13 cellular contexts compared by ENCODE assay signal in the genomic region with DNA sequence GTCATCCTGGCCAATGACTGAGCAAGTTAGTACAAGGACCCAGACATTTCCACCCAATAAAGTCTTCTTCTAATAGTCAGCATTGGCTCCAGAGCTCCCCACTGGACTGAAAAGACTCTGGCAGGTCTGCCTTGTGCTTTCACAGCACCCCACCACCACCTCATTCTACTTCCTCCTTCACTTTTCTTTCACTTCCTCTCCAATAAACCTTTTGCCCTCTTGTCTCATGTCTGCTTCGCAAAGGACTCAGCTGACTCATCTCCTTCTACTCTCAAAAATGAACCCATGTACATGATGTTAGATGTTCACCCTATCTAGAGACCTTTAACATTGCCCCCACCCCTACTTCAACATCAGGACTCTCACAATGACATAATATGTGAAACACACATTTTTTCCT.
DNase-seq lines count a peak whose midpoint lies in the region; ATAC-seq and TF ChIP-seq lines count a peak whose summit lies in the region.
"Had no signal": no experiment of that assay in that cellular context is flagged by ENCODE, and none has a peak within 500 bp of the region (broad histone marks: within the 10 kb centered on the region; RNA-seq: fewer than 3 reads in every experiment).

No MANE protein-coding gene starts in this region.

- H3K9me2 ChIP-seq in Karpas-422 (replicated peaks; ENCODE audit: insufficient read depth, low read length), result no peaks in the 10 kb centered on the region

- H3K9me3 ChIP-seq in Karpas-422 (ENCODE audit: low read length) (no peaks in the 10 kb centered on the region), mucosa of descending colon (no peaks in the 10 kb centered on the region)
- H3K9me3 ChIP-seq: left ventricle myocardium inferior had no signal

- no peaks in the 10 kb centered on the region; the same call in 1 of the 2 replicates for H3K27me3 ChIP-seq in Karpas-422 (ENCODE audit: low read length)

- CTCF ChIA-PET in T-cell (lab: Charles Lee), result no interaction called here

- POLR2A ChIA-PET in T-cell (lab: Charles Lee), result no interaction called here

- H3K4me1 ChIP-seq in Karpas-422 (ENCODE audit: low read length) (peaks cover 12% of the 10 kb centered on the region), mucosa of descending colon (ENCODE audit: low read depth) (no peaks in the 10 kb centered on the region)
- H3K4me1 ChIP-seq: left ventricle myocardium inferior had no signal

- H3K79me2 ChIP-seq in Karpas-422 (ENCODE audit: low read length), result no peaks in the 10 kb centered on the region

- no peaks in the 10 kb centered on the region for H4K20me1 ChIP-seq in Karpas-422 (ENCODE audit: insufficient read depth, low read depth, low read length)

- no peak overlapping the region for H3K9ac ChIP-seq in Karpas-422 (ENCODE audit: low read length)

- no peaks in the 10 kb centered on the region for H3K36me3 ChIP-seq in Karpas-422 (ENCODE audit: insufficient read depth, low read length)
- no peaks in the 10 kb centered on the region for H3K36me3 ChIP-seq in mucosa of descending colon (ENCODE audit: low read depth)
- H3K36me3 ChIP-seq: left ventricle myocardium inferior had no signal

- no peak overlapping the region for H3K4me3 Mint-ChIP-seq in T-cell

- 0 out of 2 replicates have a peak overlapping the region, but pooled peaks have one; percentile 21 for H2AFZ ChIP-seq in Karpas-422 (ENCODE audit: low read length)

- H3K36me3 Mint-ChIP-seq in T-cell, result no peaks in the 10 kb centered on the region

- no peak overlapping the region for H3K4me3 ChIP-seq in Karpas-422 (ENCODE audit: low read length)
- H3K4me3 ChIP-seq in mucosa of descending colon, result no peak overlapping the region
- H3K4me3 ChIP-seq: left ventricle myocardium inferior had no signal

- DNase-seq in Karpas-422 (peak; percentile 85), mucosa of descending colon (no peak), iPS-NIHi11 (ENCODE audit: low spot score) (no peak), NCI-H345 treated with DMSO at 0.1 percent for 48 hours (lab: John Stamatoyannopoulos, UW; ENCODE audit: unreplicated experiment) (no peak), T-cell (no peak)
- no peak for DNase-seq in activated T-cell treated with anti-CD3 and anti-CD28 coated beads, Interleukin-2, amount 50 U/mL, for 48 hours
- DNase-seq: activated CD4-positive, alpha-beta T cell treated with anti-CD3 and anti-CD28 coated beads, Interleukin-2, amount 50 U/mL, for 1 hour; activated naive CD4-positive, alpha-beta T cell treated with Interleukin-2 at 50 U/mL for 16 hours; left ventricle myocardium inferior; NCI-H1930; SHP77 had no signal

- H3K27ac ChIP-seq in Karpas-422 (ENCODE audit: low read length), result no peak overlapping the region
- H3K27ac ChIP-seq: left ventricle myocardium inferior had no signal

- H3K4me2 ChIP-seq in Karpas-422 (ENCODE audit: low read depth, low read length, poor library complexity, severe bottlenecking), result no peak overlapping the region

- peak; percentile 92 for ATAC-seq in GM18909 (IDR thresholded peaks at IDR 0.05; ENCODE audit: poor library complexity, unreplicated experiment)
- ATAC-seq in HG02678 (IDR thresholded peaks at IDR 0.05; ENCODE audit: unreplicated experiment), result peak; percentile 74
- peak; percentile 74 for ATAC-seq in mucosa of descending colon
- ATAC-seq in T-cell (replicated peaks in 1 of 4), result no peak

- no peaks in the 10 kb centered on the region for H3K27me3 Mint-ChIP-seq in T-cell

- H3K4me1 Mint-ChIP-seq in T-cell, result no peaks in the 10 kb centered on the region

- no peak overlapping the region for H3K27ac Mint-ChIP-seq in T-cell

- intact Hi-C loops in mucosa of descending colon (cut with DNase I, micrococcal nuclease), result no loop called here

- peaks cover 0 to 10% (median 0%) of the 10 kb centered on the region in 3 donors for H3K9me3 Mint-ChIP-seq in T-cell

- no peak for TF ChIP-seq CTCF in mucosa of descending colon (IDR thresholded peaks at IDR 0.05)

Comparison
In these comparisons a context has a peak if more than half of its experiments do, and no peak if none do; other contexts are left out.
1. ATAC-seq: peak in GM18909 (single experiment), HG02678 (single experiment) and mucosa of descending colon (single experiment); none in T-cell (0 of 4).